Comparison of ENCODE assay signal across 15 cellular contexts in the genomic region with DNA sequence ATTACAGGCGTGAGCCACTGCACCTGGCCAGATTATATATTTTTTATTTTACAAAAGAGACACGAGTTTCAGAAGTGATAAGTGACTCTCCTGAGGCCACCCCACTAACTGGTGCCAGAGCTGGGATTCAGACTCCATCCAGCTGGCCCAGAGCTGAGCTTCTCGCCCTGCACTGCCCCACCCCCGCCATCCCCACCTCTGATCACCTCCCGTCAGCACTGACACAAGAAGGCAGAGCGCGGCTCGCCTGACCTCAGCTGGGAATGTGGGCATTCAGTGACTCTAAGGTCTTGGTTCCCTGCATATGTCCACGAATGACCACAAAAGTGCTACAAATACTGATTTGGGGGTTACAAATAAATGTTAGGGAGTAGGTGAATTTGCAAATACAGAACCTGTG. TPM values are rescaled to one million over a fixed set of nuclear protein-coding genes. Genes with fewer than 3 reads are reported as not detected.
DNase-seq lines count a peak whose midpoint lies in the region; ATAC-seq and TF ChIP-seq lines count a peak whose summit lies in the region.
"Had no signal": no experiment of that assay in that cellular context is flagged by ENCODE, and none has a peak within 500 bp of the region (broad histone marks: within the 10 kb centered on the region; RNA-seq: fewer than 3 reads in every experiment).

No MANE protein-coding gene starts in this region.

- WGBS in neuronal stem cell (ENCODE audit: extremely low coverage in 2 of 2, insufficient read length in 2 of 2, insufficient replicate concordance in 1 of 2), 2 donors = no CpG with 5 or more reads among the region's 9 CpGs

- H2BK15ac ChIP-seq in neuronal stem cell (ENCODE audit: low read length) = no peak overlapping the region

- H3K27me3 ChIP-seq in GM23338 (ENCODE audit: insufficient read depth) = no peaks in the 10 kb centered on the region
- H3K27me3 ChIP-seq in neuronal stem cell (ENCODE audit: control insufficient read depth in 3 of 3, insufficient read depth in 3 of 3, low read depth in 1 of 3, low read length in 3 of 3) = no peaks in the 10 kb centered on the region
- no peaks in the 10 kb centered on the region for H3K27me3 ChIP-seq in MM.1S (replicated peaks; ENCODE audit: insufficient read depth, low read length)
- H3K27me3 ChIP-seq: BE2C had no signal

- H3F3A ChIP-seq in GM23338 (replicated peaks; ENCODE audit: low read depth) (no peaks in the 10 kb centered on the region), MM.1S (ENCODE audit: insufficient read depth, low read length) (no peaks in the 10 kb centered on the region)

- no peak overlapping the region for H4K91ac ChIP-seq in neuronal stem cell (ENCODE audit: low read depth, low read length, poor library complexity)

- CTCF ChIA-PET in WTC11 (lab: Charles Lee) = interaction anchor here (0.6 to 1.1 kb wide), 2 partner anchors 60 to 70 kb away, joined by 3 to 4 read pairs; no protein-coding TSS in a partner anchor
- CTCF ChIA-PET in activated CD4-positive, alpha-beta T cell treated with anti-CD3 and anti-CD28 coated beads for 36 hours (lab: Charles Lee) = no interaction called here

- no peak overlapping the region for H3K4ac ChIP-seq in neuronal stem cell (ENCODE audit: low read length)

- TF ChIP-seq CTCF in GM23338 (conservative IDR thresholded peaks at IDR 0.05; ENCODE audit: low read depth in 2 of 2) (no peak), WTC11 (IDR thresholded peaks at IDR 0.05) (no peak), MM.1S (IDR thresholded peaks at IDR 0.05; ENCODE audit: low read length) (no peak)

- H3K9me3 Mint-ChIP-seq in GM23338 (no peaks in the 10 kb centered on the region), WTC11 (peaks cover 10% of the 10 kb centered on the region)
- H3K9me3 Mint-ChIP-seq in activated CD4-positive, alpha-beta T cell treated with anti-CD3 and anti-CD28 coated beads for 36 hours (ENCODE audit: low read depth) = no peaks in the 10 kb centered on the region

- H2AFZ ChIP-seq in GM23338 = no peak overlapping the region
- no peak overlapping the region for H2AFZ ChIP-seq in neuronal stem cell (ENCODE audit: low read length)
- no peak overlapping the region for H2AFZ ChIP-seq in MM.1S (ENCODE audit: low read length)

- no peak overlapping the region for H3K14ac ChIP-seq in neuronal stem cell (ENCODE audit: low read length)

- no peak overlapping the region for H4K8ac ChIP-seq in neuronal stem cell (ENCODE audit: low read depth, low read length)

- POLR2A ChIA-PET in WTC11 (lab: Charles Lee) = no interaction called here
- POLR2A ChIA-PET in activated CD4-positive, alpha-beta T cell treated with anti-CD3 and anti-CD28 coated beads for 36 hours (lab: Charles Lee) = no interaction called here

- H3K4me3 Mint-ChIP-seq in GM23338 (no peak overlapping the region), WTC11 (no peak overlapping the region)
- H3K4me3 Mint-ChIP-seq in activated CD4-positive, alpha-beta T cell treated with anti-CD3 and anti-CD28 coated beads for 36 hours = no peak overlapping the region
- H3K4me3 Mint-ChIP-seq: CD4-positive, alpha-beta memory T cell; IgD-negative memory B cell had no signal

- no peaks in the 10 kb centered on the region for H3K36me3 Mint-ChIP-seq in GM23338 (ENCODE audit: low read depth)
- no peaks in the 10 kb centered on the region for H3K36me3 Mint-ChIP-seq in WTC11
- no peaks in the 10 kb centered on the region for H3K36me3 Mint-ChIP-seq in activated CD4-positive, alpha-beta T cell treated with anti-CD3 and anti-CD28 coated beads for 36 hours (ENCODE audit: low read depth)
- H3K36me3 Mint-ChIP-seq: CD4-positive, alpha-beta memory T cell had no signal

- no peaks in the 10 kb centered on the region for H3K79me1 ChIP-seq in neuronal stem cell (ENCODE audit: low read depth, low read length)

- no peak overlapping the region for H3K4me3 ChIP-seq in GM23338
- no peak overlapping the region for H3K4me3 ChIP-seq in neuronal stem cell (ENCODE audit: low read length in 2 of 2)
- H3K4me3 ChIP-seq in MM.1S (ENCODE audit: low read length) = no peak overlapping the region
- H3K4me3 ChIP-seq: A549 had no signal

- peak overlapping the region; percentile 68 for H2AK5ac ChIP-seq in neuronal stem cell (ENCODE audit: low read depth, low read length)

- H3K9ac ChIP-seq in neuronal stem cell (ENCODE audit: low read depth, low read length, poor library complexity) (no peak overlapping the region), MM.1S (ENCODE audit: low read length) (no peak overlapping the region)

- H2BK5ac ChIP-seq in neuronal stem cell (ENCODE audit: low read length) = no peak overlapping the region

- intact Hi-C loops in activated CD4-positive, alpha-beta T cell treated with anti-CD3 and anti-CD28 coated beads for 36 hours (cut with DNase I, micrococcal nuclease) = no loop called here

- H3K9me3 ChIP-seq in neuronal stem cell (replicated peaks in 1 of 2; ENCODE audit: control insufficient read depth in 2 of 2, insufficient read depth in 1 of 2, low read depth in 1 of 2, low read length in 2 of 2) (peaks cover 0 to 2% of the 10 kb centered on the region in 2 donors), MM.1S (replicated peaks; ENCODE audit: insufficient read depth, low read length) (no peaks in the 10 kb centered on the region)
- H3K9me3 ChIP-seq: A549, BE2C had no signal

- 0 out of 2 replicates have a peak, but pooled peaks cover 2% of the 10 kb centered on the region for H3K9me2 ChIP-seq in GM23338 (ENCODE audit: insufficient read depth)
- no peaks in the 10 kb centered on the region for H3K9me2 ChIP-seq in MM.1S (replicated peaks; ENCODE audit: insufficient read depth, low read length)

- peaks cover 2% of the 10 kb centered on the region for H3K27me3 Mint-ChIP-seq in GM23338 (ENCODE audit: insufficient read depth, low read depth, poor library complexity)
- H3K27me3 Mint-ChIP-seq in WTC11 (ENCODE audit: low read depth) = no peaks in the 10 kb centered on the region; the same call in 1 of the 2 replicates
- no peaks in the 10 kb centered on the region for H3K27me3 Mint-ChIP-seq in activated CD4-positive, alpha-beta T cell treated with anti-CD3 and anti-CD28 coated beads for 36 hours

- no peak overlapping the region for H3K18ac ChIP-seq in neuronal stem cell (ENCODE audit: low read length)

- H4K20me1 ChIP-seq in GM23338 (replicated peaks; ENCODE audit: insufficient read depth) (no peaks in the 10 kb centered on the region), MM.1S (ENCODE audit: insufficient read depth, low read length) (no peaks in the 10 kb centered on the region)

- peak; percentile 22 for DNase-seq in NCI-H82 (lab: John Stamatoyannopoulos, UW)
- DNase-seq in NCI-H82 treated with DMSO at 0.1 percent for 48 hours (lab: John Stamatoyannopoulos, UW; ENCODE audit: unreplicated experiment) = no peak
- DNase-seq in GM23338 (ENCODE audit: low spot score) = peak; percentile 22
- DNase-seq in WTC11 (ENCODE audit: low spot score) = no peak
- DNase-seq in neuronal stem cell (ENCODE audit: low spot score) = no peak
- DNase-seq in MM.1S = no peak
- no peak for DNase-seq in activated CD4-positive, alpha-beta T cell treated with anti-CD3 and anti-CD28 coated beads for 36 hours
- DNase-seq: BE2C; CD4-positive, alpha-beta memory T cell; DND-41; GF-D8 had no signal

- H3K27ac Mint-ChIP-seq in GM23338 = no peak overlapping the region
- no peak overlapping the region for H3K27ac Mint-ChIP-seq in WTC11
- H3K27ac Mint-ChIP-seq in activated CD4-positive, alpha-beta T cell treated with anti-CD3 and anti-CD28 coated beads for 36 hours = no peak overlapping the region
- H3K27ac Mint-ChIP-seq: CD4-positive, alpha-beta memory T cell; IgD-negative memory B cell had no signal

- H3K4me1 ChIP-seq in GM23338 (ENCODE audit: insufficient read depth) = no peaks in the 10 kb centered on the region
- no peaks in the 10 kb centered on the region for H3K4me1 ChIP-seq in neuronal stem cell (ENCODE audit: control insufficient read depth in 2 of 2, insufficient read depth in 1 of 2, low read depth in 1 of 2, low read length in 2 of 2)
- no peaks in the 10 kb centered on the region for H3K4me1 ChIP-seq in MM.1S (ENCODE audit: low read length)
- H3K4me1 ChIP-seq: A549, BE2C had no signal

- no peak overlapping the region for H3K27ac ChIP-seq in GM23338 (ENCODE audit: low read depth)
- H3K27ac ChIP-seq in neuronal stem cell (replicated peaks; ENCODE audit: low read length) = no peak overlapping the region
- H3K27ac ChIP-seq in MM.1S (ENCODE audit: low read length) = no peak overlapping the region
- H3K27ac ChIP-seq: A549, C4-2B had no signal

- H3K4me1 Mint-ChIP-seq in GM23338 (no peaks in the 10 kb centered on the region), WTC11 (no peaks in the 10 kb centered on the region)
- no peaks in the 10 kb centered on the region for H3K4me1 Mint-ChIP-seq in activated CD4-positive, alpha-beta T cell treated with anti-CD3 and anti-CD28 coated beads for 36 hours
- H3K4me1 Mint-ChIP-seq: CD4-positive, alpha-beta memory T cell; IgD-negative memory B cell had no signal

- no peak overlapping the region for H3K23ac ChIP-seq in neuronal stem cell (ENCODE audit: low read depth, low read length, poor library complexity)

- H2BK12ac ChIP-seq in neuronal stem cell (ENCODE audit: low read length) = no peak overlapping the region

- H2BK120ac ChIP-seq in neuronal stem cell (ENCODE audit: low read depth, low read length) = no peak overlapping the region

- H3K4me2 ChIP-seq in GM23338 (no peak overlapping the region), neuronal stem cell (ENCODE audit: insufficient read depth, low read length, poor library complexity, severe bottlenecking) (no peak overlapping the region), MM.1S (ENCODE audit: low read depth, low read length) (no peak overlapping the region)
- H3K4me2 ChIP-seq: A549 had no signal

- H3K36me3 ChIP-seq in GM23338 (ENCODE audit: insufficient read depth) (no peaks in the 10 kb centered on the region), neuronal stem cell (replicated peaks in 1 of 2; ENCODE audit: control insufficient read depth in 2 of 2, insufficient read depth in 2 of 2, low read length in 2 of 2) (no peaks in the 10 kb centered on the region), MM.1S (replicated peaks; ENCODE audit: insufficient read depth, low read length) (no peaks in the 10 kb centered on the region)
- H3K36me3 ChIP-seq: BE2C had no signal

- H3K79me2 ChIP-seq in GM23338 (replicated peaks; ENCODE audit: insufficient read depth) (no peaks in the 10 kb centered on the region), MM.1S (ENCODE audit: low read length) (no peaks in the 10 kb centered on the region)

- ATAC-seq in GM23338 = peak; percentile 86
- ATAC-seq in WTC11 = peak; percentile 46; the same call in 1 of the 2 replicates
- ATAC-seq in activated CD4-positive, alpha-beta T cell treated with anti-CD3 and anti-CD28 coated beads for 36 hours = no peak
- ATAC-seq: A549 had no signal

TF ChIP-seq in GM23338, 12 proteins besides CTCF, POLR2A, EP300 and RAD21 (continues in another document):
- no peak for TF ChIP-seq ZNF114 (CRISPR knock-in tag; IDR thresholded peaks at IDR 0.05)

TF ChIP-seq in WTC11, 78 proteins besides CTCF, POLR2A, EP300 and RAD21 (continues in another document):
- no peak for TF ChIP-seq EMX1 (CRISPR knock-in tag; IDR thresholded peaks at IDR 0.05)

RNA-seq across cellular contexts. Expression of gene GALNT15, which starts 56.1 kb away (rescaled TPM):
- total RNA-seq in GM23338 (2014; rRNA removed; shearing (Covaris generic)) = 0.35 TPM in 1 of 2 replicates, not detected in the other
- 0.06 TPM in 1 of 2 replicates, not detected in the other for polyA plus RNA-seq in GM23338 (2016; fragmentation: Nextera tagmentation; extraction: Ambion mirVana)
- 0.15 to 0.21 TPM (median 0.18 TPM) in 3 replicates for total RNA-seq in WTC11 (2021)
- polyA plus RNA-seq in neuronal stem cell (2013, experiment 1 of 2) = 0.07 TPM
- polyA plus RNA-seq in neuronal stem cell (2013, experiment 2 of 2) = 0.06 TPM
- not detected for total RNA-seq in activated CD4-positive, alpha-beta T cell treated with anti-CD3 and anti-CD28 coated beads for 36 hours
- total RNA-seq: CD4-positive, alpha-beta memory T cell; HT-29 had no signal
- polyA plus RNA-seq: CD4-positive, alpha-beta memory T cell; IgD-negative memory B cell had no signal

Comparison
In these comparisons a context has a peak if more than half of its experiments do, and no peak if none do; other contexts are left out.
1. DNase-seq: peak in NCI-H82 (single experiment) and GM23338 (single experiment); none in NCI-H82 treated with DMSO at 0.1 percent for 48 hours (single experiment), WTC11 (single experiment), neuronal stem cell (single experiment), MM.1S (single experiment) and activated CD4-positive, alpha-beta T cell treated with anti-CD3 and anti-CD28 coated beads for 36 hours (single experiment).